ENCODE assay signal across 1 cellular context in the genomic region with DNA sequence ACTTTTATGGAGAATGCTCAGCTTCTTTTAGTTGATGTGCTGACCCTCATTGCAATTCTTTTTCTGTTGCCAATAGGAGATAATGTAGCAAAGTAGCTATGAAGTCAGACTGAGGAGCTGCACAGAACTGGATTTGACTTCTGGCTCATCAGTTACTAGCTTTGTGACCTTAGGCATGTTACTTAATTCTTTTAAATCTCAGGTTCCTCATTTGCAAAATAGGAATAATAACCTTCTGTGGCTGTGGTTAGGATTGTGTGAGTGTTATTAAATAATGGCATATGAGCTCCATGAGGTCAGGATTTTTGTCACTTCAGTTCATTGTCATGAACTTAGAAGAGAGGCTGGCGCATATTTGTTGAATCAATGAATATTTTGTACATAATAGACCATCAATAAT.
TF ChIP-seq lines count a peak whose summit lies in the region.

No MANE protein-coding gene starts in this region.

TF ChIP-seq in A549, 52 proteins besides CTCF, POLR2A, EP300 and RAD21 (continued from another document):
- TF ChIP-seq USF2 (IDR thresholded peaks at IDR 0.05) (no peak), POLR2AphosphoS2 (conservative IDR thresholded peaks at IDR 0.05; ENCODE audit: low read length) (no peak), ZSCAN20 (CRISPR knock-in tag; IDR thresholded peaks at IDR 0.05) (no peak), RARB (CRISPR knock-in tag; IDR thresholded peaks at IDR 0.05) (no peak), RCOR1 (IDR thresholded peaks at IDR 0.05; ENCODE audit: low read depth, low read length) (no peak), CEBPB (IDR thresholded peaks at IDR 0.05) (no peak), ZC3H11A (IDR thresholded peaks at IDR 0.05) (no peak), CHD4 (IDR thresholded peaks at IDR 0.05; ENCODE audit: borderline replicate concordance) (no peak), ESRRA (IDR thresholded peaks at IDR 0.05; ENCODE audit: borderline replicate concordance, low read length) (no peak), MAZ (IDR thresholded peaks at IDR 0.05; ENCODE audit: borderline replicate concordance, low read depth, low read length) (no peak), KDM5A (IDR thresholded peaks at IDR 0.05) (no peak)
- TF ChIP-seq, protein P1, sequence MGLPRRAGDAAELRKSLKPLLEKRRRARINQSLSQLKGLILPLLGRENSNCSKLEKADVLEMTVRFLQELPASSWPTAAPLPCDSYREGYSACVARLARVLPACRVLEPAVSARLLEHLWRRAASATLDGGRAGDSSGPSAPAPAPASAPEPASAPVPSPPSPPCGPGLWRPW (IDR thresholded peaks at IDR 0.05) = no peak
